ENCODE assay signal across 1 cellular context in the genomic region with DNA sequence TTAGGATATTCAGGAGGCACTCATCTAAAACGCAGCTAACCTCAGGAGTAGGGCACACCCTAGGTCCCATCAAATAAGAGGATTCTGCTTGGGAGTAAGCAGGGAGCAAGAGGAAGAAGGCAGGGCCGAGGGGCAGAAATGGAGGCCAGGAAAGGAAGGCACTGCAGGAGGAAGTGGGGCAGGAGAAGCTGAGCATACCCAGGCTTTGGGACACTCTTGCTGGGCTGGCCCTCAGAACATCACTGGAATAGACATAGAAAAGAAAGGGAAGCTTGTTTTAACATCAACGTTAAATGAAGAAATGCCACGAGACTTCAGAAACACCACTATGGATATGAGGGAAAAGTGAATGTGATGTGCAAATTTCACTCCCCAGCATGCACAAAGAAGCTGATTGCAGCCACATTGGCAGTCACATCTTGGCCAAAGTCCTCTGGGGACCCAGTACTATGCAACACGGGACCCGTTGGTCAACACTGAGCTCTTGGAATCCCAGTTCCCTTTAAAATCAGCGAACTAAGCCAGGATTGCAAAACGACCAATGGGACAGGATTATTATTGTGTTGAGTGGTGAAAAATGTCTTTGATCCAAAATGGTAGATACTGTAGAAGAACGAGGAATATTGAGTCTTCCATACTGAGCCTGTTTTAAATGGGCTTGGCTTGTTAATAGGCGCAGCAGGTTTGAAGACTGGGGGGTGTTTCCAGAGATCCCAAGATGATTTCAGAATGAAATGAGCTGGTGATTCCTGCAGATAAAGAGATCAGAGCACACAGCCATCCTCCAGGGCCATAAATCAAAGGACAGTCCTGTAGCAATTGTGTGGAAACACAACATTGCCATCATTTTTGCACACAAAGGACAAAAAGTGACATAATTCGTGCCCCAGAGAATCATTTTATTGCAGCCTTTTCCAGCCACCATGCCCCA.
TF ChIP-seq lines count a peak whose summit lies in the region.

No MANE protein-coding gene starts in this region.

TF ChIP-seq in HEK293, 187 proteins besides CTCF, POLR2A, EP300 and RAD21 (continued from another document):
- TF ChIP-seq, protein P1, sequence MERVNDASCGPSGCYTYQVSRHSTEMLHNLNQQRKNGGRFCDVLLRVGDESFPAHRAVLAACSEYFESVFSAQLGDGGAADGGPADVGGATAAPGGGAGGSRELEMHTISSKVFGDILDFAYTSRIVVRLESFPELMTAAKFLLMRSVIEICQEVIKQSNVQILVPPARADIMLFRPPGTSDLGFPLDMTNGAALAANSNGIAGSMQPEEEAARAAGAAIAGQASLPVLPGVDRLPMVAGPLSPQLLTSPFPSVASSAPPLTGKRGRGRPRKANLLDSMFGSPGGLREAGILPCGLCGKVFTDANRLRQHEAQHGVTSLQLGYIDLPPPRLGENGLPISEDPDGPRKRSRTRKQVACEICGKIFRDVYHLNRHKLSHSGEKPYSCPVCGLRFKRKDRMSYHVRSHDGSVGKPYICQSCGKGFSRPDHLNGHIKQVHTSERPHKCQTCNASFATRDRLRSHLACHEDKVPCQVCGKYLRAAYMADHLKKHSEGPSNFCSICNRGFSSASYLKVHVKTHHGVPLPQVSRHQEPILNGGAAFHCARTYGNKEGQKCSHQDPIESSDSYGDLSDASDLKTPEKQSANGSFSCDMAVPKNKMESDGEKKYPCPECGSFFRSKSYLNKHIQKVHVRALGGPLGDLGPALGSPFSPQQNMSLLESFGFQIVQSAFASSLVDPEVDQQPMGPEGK (tag by site-specific recombination; IDR thresholded peaks at IDR 0.05) = no peak
- no peak for TF ChIP-seq ZNF426 (tag by site-specific recombination; IDR thresholded peaks at IDR 0.05)
- TF ChIP-seq ZFP37 (tag by site-specific recombination; IDR thresholded peaks at IDR 0.05) = no peak
- no peak for TF ChIP-seq KLF8 (tag by site-specific recombination; IDR thresholded peaks at IDR 0.05)
- TF ChIP-seq ZNF146 (tag by site-specific recombination; IDR thresholded peaks at IDR 0.05) = no peak
- TF ChIP-seq ZNF423 (tag by site-specific recombination; IDR thresholded peaks at IDR 0.05) = no peak
- no peak for TF ChIP-seq ZNF664 (tag by site-specific recombination; IDR thresholded peaks at IDR 0.05)
- 0 out of 2 replicates have a peak, but pooled peaks have one; percentile 38 for TF ChIP-seq HOXD13 (CRISPR knock-in tag; IDR thresholded peaks at IDR 0.05; ENCODE audit: borderline replicate concordance)
- TF ChIP-seq ZNF768 (tag by site-specific recombination; IDR thresholded peaks at IDR 0.05) = no peak
